In the genomic region with DNA sequence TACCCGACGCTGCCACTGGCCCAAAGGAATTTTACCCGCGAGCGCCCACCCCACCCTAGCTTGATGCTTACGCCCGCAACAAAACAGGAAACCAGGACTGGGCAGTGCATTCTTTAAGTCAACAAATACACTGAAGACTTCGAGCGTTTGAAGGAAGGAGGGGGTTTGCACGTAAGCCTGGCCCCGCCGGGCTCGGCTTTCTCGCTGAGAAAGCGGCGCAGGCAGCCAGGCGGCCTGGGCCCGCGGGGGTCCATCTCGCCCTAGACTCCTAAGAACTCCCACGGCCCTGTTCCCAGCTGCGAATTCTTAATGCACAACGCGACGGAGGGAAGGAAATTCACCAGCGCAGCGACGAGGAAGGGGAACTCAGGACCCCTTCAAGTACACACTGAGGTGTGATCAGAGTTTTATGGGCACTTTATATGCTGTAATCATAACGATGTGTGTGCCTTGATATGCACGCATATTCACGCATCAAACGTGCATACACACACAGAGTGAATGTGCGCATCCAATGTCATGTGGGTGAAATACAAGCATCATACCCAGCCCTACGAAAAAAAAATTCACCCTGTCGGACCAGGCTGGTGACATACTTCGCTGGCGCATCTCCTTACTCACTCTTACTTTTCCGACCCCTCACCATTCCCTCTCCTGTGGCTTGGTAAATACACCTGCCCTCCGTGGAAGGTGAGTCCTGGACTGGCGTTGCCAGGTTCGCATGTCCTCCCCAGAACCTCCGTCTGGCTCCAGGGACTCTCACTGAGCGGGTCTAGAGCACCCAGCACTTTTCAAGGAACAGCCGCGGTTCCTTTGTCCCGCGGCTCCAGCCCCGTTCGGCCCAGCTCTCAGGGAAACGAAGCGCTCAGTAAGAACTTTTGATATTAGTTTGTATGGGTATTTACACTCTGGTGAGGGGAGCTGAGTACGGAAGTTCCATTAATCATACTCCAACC, we compare ENCODE assay signal across 13 cellular contexts. TPM values are rescaled to one million over a fixed set of nuclear protein-coding genes. Genes with fewer than 3 reads are reported as not detected.
A peak's percentile ranks its signal among the peaks of the same experiment; 100 is the strongest.
DNase-seq lines count a peak whose midpoint lies in the region; ATAC-seq, FAIRE-seq and TF ChIP-seq lines count a peak whose summit lies in the region.
"Had no signal": no experiment of that assay in that cellular context is flagged by ENCODE, and none has a peak within 500 bp of the region (broad histone marks: within the 10 kb centered on the region; RNA-seq: fewer than 3 reads in every experiment).

No MANE protein-coding gene starts in this region.

- DNase-seq in BJ (ENCODE audit: low read depth) = no peak
- DNase-seq in HAP-1 (ENCODE audit: low spot score in 2 of 2) = peak in 1 of 2 experiments; percentile 48
- peak; percentile 68 for DNase-seq in endodermal cell
- DNase-seq in osteocyte (ENCODE audit: extremely low spot score, unreplicated experiment) = no peak
- no peak for DNase-seq in cerebellar cortex (ENCODE audit: low spot score)
- no peak for DNase-seq in tibial nerve (ENCODE audit: low spot score in 2 of 2)
- DNase-seq in kidney = no peak
- no peak for DNase-seq in foreskin keratinocyte
- DNase-seq: NCI-H1436, stomach had no signal

- TF ChIP-seq POLR2A in tibial nerve (IDR thresholded peaks at IDR 0.05) = no peak

- peak overlapping the region; percentile 23 for H3K4me3 ChIP-seq in BJ (ENCODE audit: low read depth, low read length)
- H3K4me3 ChIP-seq in HAP-1 = peak overlapping the region; percentile 54
- H3K4me3 ChIP-seq in endodermal cell (ENCODE audit: low read length) = peak overlapping the region; percentile 1
- H3K4me3 ChIP-seq in tibial nerve = peak overlapping the region in 2 of 4 donors; percentile 6 to 35
- H3K4me3 ChIP-seq in kidney (ENCODE audit: low read length in 2 of 2) = no peak overlapping the region
- H3K4me3 ChIP-seq: lung had no signal

- TF ChIP-seq EP300 in tibial nerve (IDR thresholded peaks at IDR 0.05) = no peak

- 1 to 3% methylated on average over 28 to 52 of the region's 52 CpGs for WGBS in endodermal cell (ENCODE audit: insufficient coverage in 1 of 2, insufficient read length in 1 of 2), 2 experiments
- WGBS in tibial nerve, 2 donors = 19 to 32% methylated on average over 40 to 48 of the region's 52 CpGs

- POLR2A ChIA-PET in BJ (lab: Charles Lee) = no interaction called here

- CTCF ChIA-PET in BJ (lab: Yijun Ruan, JAX) = interaction anchor here (1.0 kb wide), 1 partner anchor 538 kb away, joined by 4 read pairs; no protein-coding TSS in a partner anchor

- no peaks in the 10 kb centered on the region for H3K36me3 ChIP-seq in BJ (ENCODE audit: control insufficient read depth, insufficient read depth, low read length)
- H3K36me3 ChIP-seq in HAP-1 (replicated peaks) = no peaks in the 10 kb centered on the region; the same call in none of the 2 replicates
- H3K36me3 ChIP-seq in endodermal cell (ENCODE audit: control insufficient read depth, insufficient read depth, low read length) = no peaks in the 10 kb centered on the region
- H3K36me3 ChIP-seq in tibial nerve = no peaks in the 10 kb centered on the region
- no peaks in the 10 kb centered on the region for H3K36me3 ChIP-seq in kidney (ENCODE audit: control insufficient read depth in 1 of 2, insufficient read depth in 2 of 2, low read length in 2 of 2)
- H3K36me3 ChIP-seq: stomach had no signal

- H3K27me3 ChIP-seq in BJ (ENCODE audit: control insufficient read depth, insufficient read depth, low read length) = no peaks in the 10 kb centered on the region
- H3K27me3 ChIP-seq in HAP-1 (ENCODE audit: low read depth) = no peaks in the 10 kb centered on the region
- peaks cover 100% of the 10 kb centered on the region for H3K27me3 ChIP-seq in endodermal cell (ENCODE audit: control insufficient read depth, insufficient read depth, low read length, poor library complexity, severe bottlenecking)
- H3K27me3 ChIP-seq in tibial nerve = peaks cover 0 to 99% of the 10 kb centered on the region in 2 donors
- peaks cover 100% of the 10 kb centered on the region for H3K27me3 ChIP-seq in foreskin keratinocyte

- H3K27ac Mint-ChIP-seq in endodermal cell = no peak overlapping the region
- H3K27ac Mint-ChIP-seq in osteocyte (ENCODE audit: unreplicated experiment) = no peak overlapping the region
- H3K27ac Mint-ChIP-seq: T-helper 1 cell treated with Interleukin-12 subunit alpha and Interleukin-12 subunit beta and Interleukin-4 antibody, amounts not matched to agents 30 μg/mL and 1 μg/mL, for 36 hours had no signal

- peaks cover 100% of the 10 kb centered on the region for H3K27me3 Mint-ChIP-seq in endodermal cell (ENCODE audit: insufficient read depth)
- peaks cover 97% of the 10 kb centered on the region for H3K27me3 Mint-ChIP-seq in osteocyte (ENCODE audit: unreplicated experiment)

- H3K4me1 ChIP-seq in HAP-1 (peaks cover 61% of the 10 kb centered on the region), endodermal cell (ENCODE audit: control insufficient read depth, insufficient read depth, low read length) (peaks cover 4% of the 10 kb centered on the region), tibial nerve (peaks cover 0 to 44% (median 18%) of the 10 kb centered on the region in 4 donors), kidney (ENCODE audit: control insufficient read depth in 1 of 2, insufficient read depth in 1 of 2, low read depth in 1 of 2, low read length in 2 of 2) (peaks cover 3 to 5% of the 10 kb centered on the region in 2 donors), foreskin keratinocyte (no peaks in the 10 kb centered on the region)

- no peak for FAIRE-seq in kidney (lab: Jason Lieb, UNC)
- FAIRE-seq: frontal cortex had no signal

- H3K36me3 Mint-ChIP-seq in endodermal cell (ENCODE audit: low read depth) (no peaks in the 10 kb centered on the region), osteocyte (ENCODE audit: unreplicated experiment) (peaks cover 7% of the 10 kb centered on the region)

- H3K9me3 ChIP-seq in HAP-1 = no peaks in the 10 kb centered on the region
- no peaks in the 10 kb centered on the region for H3K9me3 ChIP-seq in endodermal cell (ENCODE audit: control insufficient read depth, low read length)
- H3K9me3 ChIP-seq in tibial nerve = no peaks in the 10 kb centered on the region
- H3K9me3 ChIP-seq in kidney (ENCODE audit: control insufficient read depth in 1 of 2, low read length in 2 of 2) = peaks cover 0 to 4% of the 10 kb centered on the region in 2 donors

- no peak overlapping the region for H3K27ac ChIP-seq in endodermal cell (ENCODE audit: low read depth, low read length)
- no peak overlapping the region for H3K27ac ChIP-seq in tibial nerve
- no peak overlapping the region for H3K27ac ChIP-seq in kidney (ENCODE audit: low read depth in 2 of 2, low read length in 2 of 2)
- H3K27ac ChIP-seq in foreskin keratinocyte = no peak overlapping the region
- H3K27ac ChIP-seq: stomach had no signal

- intact Hi-C loops in kidney (cut with DNase I) = loop anchor here (10.0 kb wide), 1 partner anchor 369 kb away; no protein-coding TSS in a partner anchor

- H3K4me1 Mint-ChIP-seq in endodermal cell (peaks cover 12% of the 10 kb centered on the region), osteocyte (ENCODE audit: unreplicated experiment) (peaks cover 32% of the 10 kb centered on the region)

- no peak for TF ChIP-seq CTCF in BJ (IDR thresholded peaks at IDR 0.05; ENCODE audit: insufficient read depth, low read depth, low read length)
- TF ChIP-seq CTCF in endodermal cell (conservative IDR thresholded peaks at IDR 0.05) = no peak
- TF ChIP-seq CTCF in osteocyte (IDR thresholded peaks at IDR 0.05) = no peak
- no peak for TF ChIP-seq CTCF in tibial nerve (IDR thresholded peaks at IDR 0.05)
- no peak for TF ChIP-seq CTCF in kidney (IDR thresholded peaks at IDR 0.05; ENCODE audit: borderline replicate concordance, extremely low read depth, insufficient read depth)
- no peak for TF ChIP-seq CTCF in foreskin keratinocyte (conservative IDR thresholded peaks at IDR 0.05)

- in situ Hi-C loops in HAP-1 (cut with MboI; ENCODE audit: low sequenced_read_pairs) = loop anchor here (10.0 kb wide), 2 partner anchors 379 to 539 kb away; partner anchors contain the start of gene TAX1BP1

- H3K9ac ChIP-seq in endodermal cell (ENCODE audit: extremely low read depth, low read length, poor library complexity, severe bottlenecking) (no peak overlapping the region), kidney (ENCODE audit: low read length in 2 of 2) (no peak overlapping the region)

- no peak for ATAC-seq in foreskin keratinocyte

- H3K4me3 Mint-ChIP-seq in endodermal cell (peak overlapping the region; percentile 30), osteocyte (ENCODE audit: unreplicated experiment) (peak overlapping the region; percentile 73)
- H3K4me3 Mint-ChIP-seq: T-helper 1 cell treated with Interleukin-12 subunit alpha and Interleukin-12 subunit beta and Interleukin-4 antibody, amounts not matched to agents 30 μg/mL and 1 μg/mL, for 36 hours had no signal

- no peaks in the 10 kb centered on the region for H3K9me3 Mint-ChIP-seq in endodermal cell
- no peaks in the 10 kb centered on the region for H3K9me3 Mint-ChIP-seq in osteocyte (ENCODE audit: unreplicated experiment)
- H3K9me3 Mint-ChIP-seq: T-helper 1 cell treated with Interleukin-12 subunit alpha and Interleukin-12 subunit beta and Interleukin-4 antibody, amounts not matched to agents 30 μg/mL and 1 μg/mL, for 36 hours had no signal

RNA-seq across cellular contexts. Expression of gene HOXA13, which starts 5.7 kb away (rescaled TPM):
- polyA plus RNA-seq in BJ (2011; rRNA removed) (4.6 and 9.2 TPM in 2 replicates), kidney (ENCODE audit: insufficient read depth, low read depth, low replicate concordance) (0.17 TPM), foreskin keratinocyte (not detected in 2 replicates)
- polyA minus RNA-seq in BJ (2011; rRNA and poly(A)+ RNA removed) = 4.9 and 5.7 TPM in 2 replicates
- total RNA-seq in endodermal cell (not detected), osteocyte (not detected in 2 replicates), tibial nerve (1 to 10 TPM in 1 of 4 donors, under 1 TPM in 3; 0.63 to 1.5 (median 0.72) TPM), kidney (0.44 TPM), foreskin keratinocyte (not detected in 2 replicates)
- polyA plus RNA-seq in endodermal cell (2013, experiment 1 of 2) = 0.53 TPM
- polyA plus RNA-seq in endodermal cell (2013, experiment 2 of 2) = 0.29 TPM
- total RNA-seq: frontal cortex, lung had no signal
- polyA plus RNA-seq: lung, stomach had no signal

RNA-seq across cellular contexts. Expression of gene HOXA11, which starts 20.6 kb away (rescaled TPM):
- 27.7 and 34.0 TPM in 2 replicates for polyA plus RNA-seq in BJ (2011; rRNA removed)
- polyA minus RNA-seq in BJ (2011; rRNA and poly(A)+ RNA removed) = 8.4 and 15.0 TPM in 2 replicates
- total RNA-seq in endodermal cell = not detected
- 1.8 TPM for polyA plus RNA-seq in endodermal cell (2013, experiment 1 of 2)
- polyA plus RNA-seq in endodermal cell (2013, experiment 2 of 2) = 1.4 TPM
- total RNA-seq in osteocyte = not detected in 2 replicates
- 10 to 100 TPM in 2 of 4 donors, 1 to 10 TPM in 2; 5.0 to 13.2 (median 9.5) TPM for total RNA-seq in tibial nerve
- 5.2 TPM for total RNA-seq in kidney
- polyA plus RNA-seq in kidney (ENCODE audit: insufficient read depth, low read depth, low replicate concordance) = 5.5 TPM
- 0.07 and 0.31 TPM in 2 replicates for total RNA-seq in foreskin keratinocyte
- polyA plus RNA-seq in foreskin keratinocyte = 0.17 and 0.21 TPM in 2 replicates
- total RNA-seq: frontal cortex, lung had no signal
- polyA plus RNA-seq: lung, stomach had no signal

RNA-seq across cellular contexts. Expression of gene HOXA10, which starts 31.5 kb away (rescaled TPM):
- polyA plus RNA-seq in BJ (2011; rRNA removed) (54.7 and 59.6 TPM in 2 replicates), kidney (ENCODE audit: insufficient read depth, low read depth, low replicate concordance) (17.9 TPM), foreskin keratinocyte (3.3 and 3.7 TPM in 2 replicates)
- polyA minus RNA-seq in BJ (2011; rRNA and poly(A)+ RNA removed) = 32.3 and 43.4 TPM in 2 replicates
- total RNA-seq in endodermal cell (not detected), osteocyte (not detected in 2 replicates), tibial nerve (10 to 100 TPM; 19.0 to 34.1 (median 24.9) TPM), kidney (16.3 TPM), foreskin keratinocyte (4.8 and 6.1 TPM in 2 replicates)
- 12.7 TPM for polyA plus RNA-seq in endodermal cell (2013, experiment 1 of 2)
- polyA plus RNA-seq in endodermal cell (2013, experiment 2 of 2) = 8.0 TPM
- total RNA-seq: frontal cortex had no signal

RNA-seq across cellular contexts. Expression of gene EVX1, which starts 37.0 kb away (rescaled TPM):
- polyA plus RNA-seq in BJ (2011; rRNA removed) (not detected in 2 replicates), kidney (ENCODE audit: insufficient read depth, low read depth, low replicate concordance) (0.62 TPM), foreskin keratinocyte (not detected in 2 replicates)
- not detected in 2 replicates for polyA minus RNA-seq in BJ (2011; rRNA and poly(A)+ RNA removed)
- total RNA-seq in endodermal cell (10 to 100 TPM in 1 of 2 donors, 1 to 10 TPM in 1; 4.9 to 10.7 TPM), osteocyte (not detected in 2 replicates), tibial nerve (not detected), kidney (not detected), foreskin keratinocyte (not detected in 2 replicates)
- 1.7 TPM for polyA plus RNA-seq in endodermal cell (2013, experiment 1 of 2)
- polyA plus RNA-seq in endodermal cell (2013, experiment 2 of 2) = 1.3 TPM
- total RNA-seq: frontal cortex, lung, stomach had no signal
- polyA plus RNA-seq: lung, stomach had no signal

RNA-seq across cellular contexts. Expression of gene HOXA9, which starts 40.3 kb away (rescaled TPM):
- 12.6 and 15.0 TPM in 2 replicates for polyA plus RNA-seq in BJ (2011; rRNA removed)
- polyA minus RNA-seq in BJ (2011; rRNA and poly(A)+ RNA removed) = 1.4 and 3.4 TPM in 2 replicates
- not detected for total RNA-seq in endodermal cell
- 23.9 TPM for polyA plus RNA-seq in endodermal cell (2013, experiment 1 of 2)
- polyA plus RNA-seq in endodermal cell (2013, experiment 2 of 2) = 14.3 TPM
- total RNA-seq in osteocyte = not detected in 2 replicates
- total RNA-seq in tibial nerve = 10 to 100 TPM; 10.5 to 13.8 (median 12.7) TPM
- 36.8 TPM for total RNA-seq in kidney
- 36.7 TPM for polyA plus RNA-seq in kidney (ENCODE audit: insufficient read depth, low read depth, low replicate concordance)
- 47.3 and 59.7 TPM in 2 replicates for total RNA-seq in foreskin keratinocyte
- 34.9 and 51.1 TPM in 2 replicates for polyA plus RNA-seq in foreskin keratinocyte
- total RNA-seq: frontal cortex had no signal

Comparison
In these comparisons a context has a peak if more than half of its experiments do, and no peak if none do; other contexts are left out.
1. H3K4me3 ChIP-seq: peak in BJ (single experiment), HAP-1 (single experiment) and endodermal cell (single experiment); none in kidney (0 of 2).